Comparison of ENCODE assay signal across 26 cellular contexts in the genomic region with DNA sequence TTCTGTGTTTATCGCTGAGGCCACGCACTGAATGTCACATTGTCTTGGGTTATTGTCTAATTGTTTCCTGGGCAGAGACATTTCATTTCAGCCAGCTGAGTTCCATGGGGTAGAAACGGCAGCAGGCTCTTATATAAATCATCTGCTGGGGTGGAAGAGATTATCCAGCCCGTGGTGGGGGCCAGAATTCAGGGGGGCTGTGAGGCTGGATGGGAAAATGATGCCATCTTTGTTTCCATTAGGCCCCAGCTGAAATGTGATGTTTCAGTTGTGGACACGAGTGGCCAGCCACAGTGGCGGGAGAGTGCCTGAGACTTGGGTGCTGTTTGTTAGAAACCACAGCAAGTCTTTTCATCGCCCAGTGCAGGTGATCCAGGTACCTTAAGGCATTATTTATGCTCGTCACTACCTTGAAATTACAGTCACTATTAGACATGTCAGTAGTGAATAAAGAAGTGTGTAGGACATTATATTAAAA.
DNase-seq lines count a peak whose midpoint lies in the region; ATAC-seq lines count a peak whose summit lies in the region.
"Had no signal": no experiment of that assay in that cellular context is flagged by ENCODE, and none has a peak within 500 bp of the region (broad histone marks: within the 10 kb centered on the region; RNA-seq: fewer than 3 reads in every experiment).

No MANE protein-coding gene starts in this region.

- no peaks in the 10 kb centered on the region for H3K36me3 ChIP-seq in CD4-positive, CD25-positive, alpha-beta regulatory T cell (ENCODE audit: control insufficient read depth, insufficient read depth, low read length)
- H3K36me3 ChIP-seq: HAP-1, Peyer's patch, prostate gland, sigmoid colon, transverse colon had no signal

- H3K9me3 ChIP-seq in CD4-positive, CD25-positive, alpha-beta regulatory T cell (ENCODE audit: control insufficient read depth in 2 of 2, low read length in 2 of 2) = no peaks in the 10 kb centered on the region
- H3K9me3 ChIP-seq: HAP-1, Peyer's patch, prostate gland, sigmoid colon, transverse colon had no signal

- no peak overlapping the region for H3K27ac Mint-ChIP-seq in activated CD8-positive, alpha-beta memory T cell treated with anti-CD3 and anti-CD28 coated beads, Interleukin-2, amount 10 ng/mL, durations not matched to agents 7 days and 5 days
- H3K27ac Mint-ChIP-seq in CD4-positive, CD25-positive, alpha-beta regulatory T cell = peak overlapping the region in 2 of 3 donors; percentile 20 to 78
- peak overlapping the region; percentile 22 for H3K27ac Mint-ChIP-seq in activated naive CD8-positive, alpha-beta T cell
- H3K27ac Mint-ChIP-seq in stimulated activated naive B cell treated with anti-CD40 and anti-IgM and Interleukin-4, amounts not matched to agents 10 μg/mL and 1 μg/mL and 100 μg/mL, for 72 hours = peak overlapping the region; percentile 83

- ATAC-seq in activated CD8-positive, alpha-beta memory T cell treated with anti-CD3 and anti-CD28 coated beads, Interleukin-2, amount 10 ng/mL, durations not matched to agents 7 days and 5 days = no peak
- ATAC-seq in CD4-positive, CD25-positive, alpha-beta regulatory T cell (ENCODE audit: low read depth in 2 of 2) = no peak
- no peak for ATAC-seq in stimulated activated naive B cell treated with anti-CD40 and anti-IgM and Interleukin-4, amounts not matched to agents 10 μg/mL and 1 μg/mL and 100 μg/mL, for 72 hours (replicated peaks)
- no peak for ATAC-seq in HG03571 (IDR thresholded peaks at IDR 0.05; ENCODE audit: unreplicated experiment)
- ATAC-seq: stimulated activated memory B cell treated with anti-CD40 and anti-IgM and Interleukin-4, amounts not matched to agents 10 μg/mL and 1 μg/mL and 100 μg/mL, for 72 hours had no signal

- CTCF ChIA-PET in activated CD8-positive, alpha-beta memory T cell treated with anti-CD3 and anti-CD28 coated beads, Interleukin-2, amount 10 ng/mL, durations not matched to agents 7 days and 5 days (lab: Charles Lee) = interaction anchor here (0.7 to 5.9 kb wide), 5 partner anchors 8 to 149 kb away, joined by 3 to 40 read pairs (median 13); no protein-coding TSS in a partner anchor

- H3K4me3 Mint-ChIP-seq in activated CD8-positive, alpha-beta memory T cell treated with anti-CD3 and anti-CD28 coated beads, Interleukin-2, amount 10 ng/mL, durations not matched to agents 7 days and 5 days = no peak overlapping the region
- H3K4me3 Mint-ChIP-seq in CD4-positive, CD25-positive, alpha-beta regulatory T cell = peak overlapping the region in 1 of 4 donors; percentile 43
- H3K4me3 Mint-ChIP-seq in activated naive CD8-positive, alpha-beta T cell = no peak overlapping the region
- H3K4me3 Mint-ChIP-seq in stimulated activated naive B cell treated with anti-CD40 and anti-IgM and Interleukin-4, amounts not matched to agents 10 μg/mL and 1 μg/mL and 100 μg/mL, for 72 hours = peak overlapping the region in 1 of 2 donors; percentile 33
- H3K4me3 Mint-ChIP-seq: stimulated activated memory B cell treated with anti-CD40 and anti-IgM and Interleukin-4, amounts not matched to agents 10 μg/mL and 1 μg/mL and 100 μg/mL, for 72 hours had no signal

- no peak overlapping the region for H3K27ac ChIP-seq in CD4-positive, CD25-positive, alpha-beta regulatory T cell (ENCODE audit: insufficient read depth, low read length, poor library complexity, severe bottlenecking)
- H3K27ac ChIP-seq: prostate gland, sigmoid colon, transverse colon had no signal

- DNase-seq in activated CD8-positive, alpha-beta memory T cell treated with anti-CD3 and anti-CD28 coated beads for 24 hours = peak; percentile 60
- DNase-seq in activated CD8-positive, alpha-beta memory T cell treated with anti-CD3 and anti-CD28 coated beads, Interleukin-2, amount 10 ng/mL, durations not matched to agents 7 days and 5 days = no peak
- no peak for DNase-seq in CD4-positive, CD25-positive, alpha-beta regulatory T cell
- DNase-seq in stimulated activated naive B cell treated with anti-CD40 and anti-IgM and Interleukin-4, amounts not matched to agents 10 μg/mL and 1 μg/mL and 100 μg/mL, for 72 hours = no peak
- DNase-seq in NCI-H1694 treated with DMSO at 0.1 percent for 48 hours (lab: John Stamatoyannopoulos, UW) (no peak), pons (ENCODE audit: low spot score) (no peak)
- DNase-seq: ACHN; activated gamma-delta T cell; amygdala; DND-41; effector CD4-positive, alpha-beta T cell; NCI-H1092; NCI-H187 treated with DMSO at 0.1 percent for 48 hours; NCI-H2227 treated with DMSO at 0.1 percent for 48 hours; NCI-H526 treated with DMSO at 0.1 percent for 48 hours; SIG-M5; sigmoid colon; stimulated activated CD4-positive, alpha-beta T cell treated with anti-CD3 and anti-CD28 coated beads, Interleukin-4, amount 100 ng/mL, for 24 hours; T1000; transverse colon had no signal

- H3K36me3 Mint-ChIP-seq in activated CD8-positive, alpha-beta memory T cell treated with anti-CD3 and anti-CD28 coated beads, Interleukin-2, amount 10 ng/mL, durations not matched to agents 7 days and 5 days = no peaks in the 10 kb centered on the region
- no peaks in the 10 kb centered on the region for H3K36me3 Mint-ChIP-seq in CD4-positive, CD25-positive, alpha-beta regulatory T cell
- H3K36me3 Mint-ChIP-seq in activated naive CD8-positive, alpha-beta T cell = peaks cover 3% of the 10 kb centered on the region
- H3K36me3 Mint-ChIP-seq in stimulated activated naive B cell treated with anti-CD40 and anti-IgM and Interleukin-4, amounts not matched to agents 10 μg/mL and 1 μg/mL and 100 μg/mL, for 72 hours = peaks cover 4 to 5% of the 10 kb centered on the region in 2 donors
- H3K36me3 Mint-ChIP-seq: stimulated activated memory B cell treated with anti-CD40 and anti-IgM and Interleukin-4, amounts not matched to agents 10 μg/mL and 1 μg/mL and 100 μg/mL, for 72 hours had no signal

- H3K4me1 ChIP-seq in CD4-positive, CD25-positive, alpha-beta regulatory T cell (ENCODE audit: control insufficient read depth, insufficient read depth, low read length, poor library complexity, severe bottlenecking) = peaks cover 29% of the 10 kb centered on the region
- H3K4me1 ChIP-seq: HAP-1, prostate gland, sigmoid colon, transverse colon had no signal

- H3K27me3 ChIP-seq in CD4-positive, CD25-positive, alpha-beta regulatory T cell (ENCODE audit: control insufficient read depth, insufficient read depth, low read length) = no peaks in the 10 kb centered on the region
- H3K27me3 ChIP-seq: Peyer's patch, sigmoid colon, transverse colon had no signal

- no peak overlapping the region for H3K4me3 ChIP-seq in CD4-positive, CD25-positive, alpha-beta regulatory T cell (ENCODE audit: low read depth, low read length)
- H3K4me3 ChIP-seq: HAP-1, Peyer's patch, prostate gland, sigmoid colon, transverse colon had no signal

- peaks cover 37% of the 10 kb centered on the region for H3K4me1 Mint-ChIP-seq in activated CD8-positive, alpha-beta memory T cell treated with anti-CD3 and anti-CD28 coated beads, Interleukin-2, amount 10 ng/mL, durations not matched to agents 7 days and 5 days
- peaks cover 0 to 72% (median 26%) of the 10 kb centered on the region in 4 donors for H3K4me1 Mint-ChIP-seq in CD4-positive, CD25-positive, alpha-beta regulatory T cell
- peaks cover 43% of the 10 kb centered on the region for H3K4me1 Mint-ChIP-seq in activated naive CD8-positive, alpha-beta T cell (ENCODE audit: low read depth)
- H3K4me1 Mint-ChIP-seq in stimulated activated naive B cell treated with anti-CD40 and anti-IgM and Interleukin-4, amounts not matched to agents 10 μg/mL and 1 μg/mL and 100 μg/mL, for 72 hours = peaks cover 44 to 59% of the 10 kb centered on the region in 2 donors

- H3K9me3 Mint-ChIP-seq in activated CD8-positive, alpha-beta memory T cell treated with anti-CD3 and anti-CD28 coated beads, Interleukin-2, amount 10 ng/mL, durations not matched to agents 7 days and 5 days (ENCODE audit: low read depth) = no peaks in the 10 kb centered on the region
- H3K9me3 Mint-ChIP-seq in CD4-positive, CD25-positive, alpha-beta regulatory T cell = no peaks in the 10 kb centered on the region
- no peaks in the 10 kb centered on the region for H3K9me3 Mint-ChIP-seq in activated naive CD8-positive, alpha-beta T cell (ENCODE audit: low read depth)
- H3K9me3 Mint-ChIP-seq in stimulated activated naive B cell treated with anti-CD40 and anti-IgM and Interleukin-4, amounts not matched to agents 10 μg/mL and 1 μg/mL and 100 μg/mL, for 72 hours = peaks cover 0 to 5% of the 10 kb centered on the region in 2 donors
- H3K9me3 Mint-ChIP-seq: stimulated activated memory B cell treated with anti-CD40 and anti-IgM and Interleukin-4, amounts not matched to agents 10 μg/mL and 1 μg/mL and 100 μg/mL, for 72 hours had no signal

- H3K27me3 Mint-ChIP-seq in activated CD8-positive, alpha-beta memory T cell treated with anti-CD3 and anti-CD28 coated beads, Interleukin-2, amount 10 ng/mL, durations not matched to agents 7 days and 5 days = no peaks in the 10 kb centered on the region
- peaks cover 4% of the 10 kb centered on the region for H3K27me3 Mint-ChIP-seq in CD4-positive, CD25-positive, alpha-beta regulatory T cell
- H3K27me3 Mint-ChIP-seq in activated naive CD8-positive, alpha-beta T cell = no peaks in the 10 kb centered on the region
- H3K27me3 Mint-ChIP-seq in stimulated activated naive B cell treated with anti-CD40 and anti-IgM and Interleukin-4, amounts not matched to agents 10 μg/mL and 1 μg/mL and 100 μg/mL, for 72 hours = no peaks in the 10 kb centered on the region
- H3K27me3 Mint-ChIP-seq: stimulated activated memory B cell treated with anti-CD40 and anti-IgM and Interleukin-4, amounts not matched to agents 10 μg/mL and 1 μg/mL and 100 μg/mL, for 72 hours had no signal
